Comparison of ENCODE assay signal across 1 cellular context in the genomic region with DNA sequence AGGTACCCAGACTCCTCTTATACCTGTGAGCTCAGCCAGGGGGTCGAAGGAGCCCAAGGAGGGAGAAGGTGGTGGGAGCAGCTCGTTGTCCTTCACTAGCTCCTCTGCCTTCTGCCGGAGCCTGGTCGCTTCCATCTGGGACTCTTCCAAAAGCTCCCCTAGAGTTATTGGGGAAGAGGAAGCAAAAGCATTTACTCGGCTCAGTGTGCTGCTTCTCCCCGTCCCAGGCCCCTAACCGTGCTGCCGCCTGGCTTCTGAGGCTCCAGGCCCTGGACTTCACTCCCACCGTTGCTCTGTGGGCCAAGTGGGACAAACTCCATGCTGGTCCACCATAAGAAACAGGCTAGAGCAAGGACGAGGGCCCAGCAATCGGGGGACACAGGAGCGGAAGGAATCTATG.
TF ChIP-seq lines count a peak whose summit lies in the region.

No MANE protein-coding gene starts in this region.

TF ChIP-seq in K562, 482 proteins besides CTCF, POLR2A, EP300 and RAD21:
- TF ChIP-seq MTA2 (IDR thresholded peaks at IDR 0.05; ENCODE audit: low read depth) = no peak
- 0 out of 2 replicates have a peak, but pooled peaks have one; percentile 2 for TF ChIP-seq L3MBTL2 (IDR thresholded peaks at IDR 0.05)
- no peak for TF ChIP-seq GABPB1 (CRISPR knock-in tag; IDR thresholded peaks at IDR 0.05)
- TF ChIP-seq, protein P1, sequence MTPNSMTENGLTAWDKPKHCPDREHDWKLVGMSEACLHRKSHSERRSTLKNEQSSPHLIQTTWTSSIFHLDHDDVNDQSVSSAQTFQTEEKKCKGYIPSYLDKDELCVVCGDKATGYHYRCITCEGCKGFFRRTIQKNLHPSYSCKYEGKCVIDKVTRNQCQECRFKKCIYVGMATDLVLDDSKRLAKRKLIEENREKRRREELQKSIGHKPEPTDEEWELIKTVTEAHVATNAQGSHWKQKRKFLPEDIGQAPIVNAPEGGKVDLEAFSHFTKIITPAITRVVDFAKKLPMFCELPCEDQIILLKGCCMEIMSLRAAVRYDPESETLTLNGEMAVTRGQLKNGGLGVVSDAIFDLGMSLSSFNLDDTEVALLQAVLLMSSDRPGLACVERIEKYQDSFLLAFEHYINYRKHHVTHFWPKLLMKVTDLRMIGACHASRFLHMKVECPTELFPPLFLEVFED (CRISPR knock-in tag; conservative IDR thresholded peaks at IDR 0.05) = no peak
TF ChIP-seq in K562: peak in this region for 1.
